Comparison of ENCODE assay signal across 8 cellular contexts in genomic region chr2:127649684-127650040, GRCh38. TPM values are rescaled to one million over a fixed set of nuclear protein-coding genes. Genes with fewer than 3 reads are reported as not detected.
DNase-seq lines count a peak whose midpoint lies in the region; ATAC-seq and TF ChIP-seq lines count a peak whose summit lies in the region.

No MANE protein-coding gene starts in this region.

- H3K4me3 ChIP-seq in PC-9, result no peak overlapping the region
- no peak overlapping the region for H3K4me3 ChIP-seq in esophagus squamous epithelium

- H3K36me3 ChIP-seq in PC-9 (ENCODE audit: low read depth) (no peaks in the 10 kb centered on the region), esophagus squamous epithelium (peaks cover 0 to 8% (median 0%) of the 10 kb centered on the region in 3 donors)

- H3K36me3 Mint-ChIP-seq in activated T-cell treated with anti-CD3 and anti-CD28 coated beads, Interleukin-2, amount 50 U/mL, for 24 hours (ENCODE audit: low read depth), result no peaks in the 10 kb centered on the region
- no peaks in the 10 kb centered on the region for H3K36me3 Mint-ChIP-seq in natural killer cell treated with Interleukin-12 subunit alpha and Interleukin-12 subunit beta and Interleukin-15 and Interleukin-18, amount 100 ng/mL, for 72 hours
- no peaks in the 10 kb centered on the region for H3K36me3 Mint-ChIP-seq in stimulated activated memory B cell treated with anti-CD40 and anti-IgM and Interleukin-4, amounts not matched to agents 10 μg/mL and 1 μg/mL and 100 μg/mL, for 72 hours

- no peaks in the 10 kb centered on the region for H3K27me3 Mint-ChIP-seq in activated T-cell treated with anti-CD3 and anti-CD28 coated beads, Interleukin-2, amount 50 U/mL, for 24 hours
- no peaks in the 10 kb centered on the region for H3K27me3 Mint-ChIP-seq in natural killer cell treated with Interleukin-12 subunit alpha and Interleukin-12 subunit beta and Interleukin-15 and Interleukin-18, amount 100 ng/mL, for 72 hours
- no peaks in the 10 kb centered on the region for H3K27me3 Mint-ChIP-seq in stimulated activated memory B cell treated with anti-CD40 and anti-IgM and Interleukin-4, amounts not matched to agents 10 μg/mL and 1 μg/mL and 100 μg/mL, for 72 hours

- H3K4me1 ChIP-seq in PC-9 (replicated peaks; ENCODE audit: insufficient read depth), result no peaks in the 10 kb centered on the region; the same call in 1 of the 2 replicates
- H3K4me1 ChIP-seq in esophagus squamous epithelium, result peaks cover 11 to 79% (median 32%) of the 10 kb centered on the region in 3 donors

- no peaks in the 10 kb centered on the region for H3K79me2 ChIP-seq in PC-9 (ENCODE audit: low read depth)

- TF ChIP-seq CTCF in PC-9 (conservative IDR thresholded peaks at IDR 0.05) (peak; percentile 97), esophagus squamous epithelium (IDR thresholded peaks at IDR 0.05) (peak; percentile 72 to 94 (median 79))

- POLR2A ChIA-PET in PC-9 (lab: Charles Lee; ENCODE audit: unreplicated experiment), result no interaction called here

- CTCF ChIA-PET in PC-9 (lab: Charles Lee), result interaction anchor here (0.5 to 1.6 kb wide), 4 partner anchors 26 to 457 kb away, joined by 4 to 15 read pairs (median 4); partner anchors contain the start of genes ERCC3 and LIMS2

- no peaks in the 10 kb centered on the region for H4K20me1 ChIP-seq in PC-9 (ENCODE audit: insufficient read depth)

- H3K27ac ChIP-seq in PC-9 (no peak overlapping the region), esophagus squamous epithelium (peak overlapping the region in 3 of 4 donors; percentile 54 to 67 (median 66))

- H3K4me2 ChIP-seq in PC-9, result no peak overlapping the region

- no peaks in the 10 kb centered on the region for H3K27me3 ChIP-seq in PC-9 (ENCODE audit: insufficient read depth, low read depth)
- no peaks in the 10 kb centered on the region for H3K27me3 ChIP-seq in esophagus squamous epithelium

- H3K27ac Mint-ChIP-seq in activated T-cell treated with anti-CD3 and anti-CD28 coated beads, Interleukin-2, amount 50 U/mL, for 24 hours, result peak overlapping the region; percentile 69
- no peak overlapping the region for H3K27ac Mint-ChIP-seq in natural killer cell treated with Interleukin-12 subunit alpha and Interleukin-12 subunit beta and Interleukin-15 and Interleukin-18, amount 100 ng/mL, for 72 hours
- peak overlapping the region; percentile 4 for H3K27ac Mint-ChIP-seq in stimulated activated memory B cell treated with anti-CD40 and anti-IgM and Interleukin-4, amounts not matched to agents 10 μg/mL and 1 μg/mL and 100 μg/mL, for 72 hours

- 13% methylated on average over 2 of the region's 7 CpGs; no CpG with 5 or more reads in 1 of the 2 donors for WGBS in esophagus squamous epithelium, 2 donors

- peaks cover 11% of the 10 kb centered on the region for H3K4me1 Mint-ChIP-seq in activated T-cell treated with anti-CD3 and anti-CD28 coated beads, Interleukin-2, amount 50 U/mL, for 24 hours (ENCODE audit: low read depth)
- peaks cover 0 to 6% of the 10 kb centered on the region in 2 donors for H3K4me1 Mint-ChIP-seq in natural killer cell treated with Interleukin-12 subunit alpha and Interleukin-12 subunit beta and Interleukin-15 and Interleukin-18, amount 100 ng/mL, for 72 hours (ENCODE audit: low read depth in 2 of 2)
- H3K4me1 Mint-ChIP-seq in stimulated activated memory B cell treated with anti-CD40 and anti-IgM and Interleukin-4, amounts not matched to agents 10 μg/mL and 1 μg/mL and 100 μg/mL, for 72 hours, result peaks cover 62% of the 10 kb centered on the region

- TF ChIP-seq POLR2A in esophagus squamous epithelium (IDR thresholded peaks at IDR 0.05), result no peak

- H2AFZ ChIP-seq in PC-9, result no peak overlapping the region

- no peak overlapping the region for H3K4me3 Mint-ChIP-seq in activated T-cell treated with anti-CD3 and anti-CD28 coated beads, Interleukin-2, amount 50 U/mL, for 24 hours
- H3K4me3 Mint-ChIP-seq in natural killer cell treated with Interleukin-12 subunit alpha and Interleukin-12 subunit beta and Interleukin-15 and Interleukin-18, amount 100 ng/mL, for 72 hours, result no peak overlapping the region
- peak overlapping the region; percentile 19 for H3K4me3 Mint-ChIP-seq in stimulated activated memory B cell treated with anti-CD40 and anti-IgM and Interleukin-4, amounts not matched to agents 10 μg/mL and 1 μg/mL and 100 μg/mL, for 72 hours

- intact Hi-C loops in PC-9 (cut with micrococcal nuclease; ENCODE audit: unreplicated experiment) (loop anchor here (1.0 to 10.0 kb wide), 6 partner anchors 51 to 452 kb away; partner anchors contain the start of genes IWS1 and SFT2D3), esophagus squamous epithelium (cut with DNase I) (no loop called here)

- peak; percentile 70 for ATAC-seq in GM18867 (IDR thresholded peaks at IDR 0.05; ENCODE audit: unreplicated experiment)
- peak; percentile 57 to 58 for ATAC-seq in natural killer cell treated with Interleukin-12 subunit alpha and Interleukin-12 subunit beta and Interleukin-15 and Interleukin-18, amount 100 ng/mL, for 72 hours
- peak; percentile 73 for ATAC-seq in stimulated activated memory B cell treated with anti-CD40 and anti-IgM and Interleukin-4, amounts not matched to agents 10 μg/mL and 1 μg/mL and 100 μg/mL, for 72 hours

- peak; percentile 88 for DNase-seq in AG08396 (ENCODE audit: low spot score)
- peak; percentile 96 for DNase-seq in HuH-7 (ENCODE audit: low spot score)
- peak; percentile 74 to 83 for DNase-seq in PC-9
- DNase-seq in activated T-cell treated with anti-CD3 and anti-CD28 coated beads, Interleukin-2, amount 50 U/mL, for 24 hours, result peak; percentile 88
- DNase-seq in esophagus squamous epithelium (lab: John Stamatoyannopoulos, UW), result peak; percentile 43
- DNase-seq in natural killer cell treated with Interleukin-12 subunit alpha and Interleukin-12 subunit beta and Interleukin-15 and Interleukin-18, amount 100 ng/mL, for 72 hours (ENCODE audit: low spot score), result peak; percentile 82

- H3F3A ChIP-seq in PC-9 (ENCODE audit: insufficient read depth, low read depth), result no peaks in the 10 kb centered on the region

- H3K9me2 ChIP-seq in PC-9 (ENCODE audit: insufficient read depth), result no peaks in the 10 kb centered on the region

- BruUV-seq in PC-9 (replicated peaks; lab: Mats Ljungman, UMichigan), result no TSS peak

- H3K9me3 Mint-ChIP-seq in activated T-cell treated with anti-CD3 and anti-CD28 coated beads, Interleukin-2, amount 50 U/mL, for 24 hours, result no peaks in the 10 kb centered on the region
- H3K9me3 Mint-ChIP-seq in natural killer cell treated with Interleukin-12 subunit alpha and Interleukin-12 subunit beta and Interleukin-15 and Interleukin-18, amount 100 ng/mL, for 72 hours, result no peaks in the 10 kb centered on the region
- H3K9me3 Mint-ChIP-seq in stimulated activated memory B cell treated with anti-CD40 and anti-IgM and Interleukin-4, amounts not matched to agents 10 μg/mL and 1 μg/mL and 100 μg/mL, for 72 hours, result no peaks in the 10 kb centered on the region

- H3K9me3 ChIP-seq in PC-9 (ENCODE audit: insufficient read depth, low read depth) (no peaks in the 10 kb centered on the region), esophagus squamous epithelium (no peaks in the 10 kb centered on the region)

RNA-seq across cellular contexts. Expression of gene GPR17, which starts 3.7 kb away (rescaled TPM):
- not detected in 2 replicates for total RNA-seq in PC-9 (2021)
- not detected for total RNA-seq in esophagus squamous epithelium
- total RNA-seq in natural killer cell treated with Interleukin-12 subunit alpha and Interleukin-12 subunit beta and Interleukin-15 and Interleukin-18, amount 100 ng/mL, for 72 hours, result not detected

RNA-seq across cellular contexts. Expression of gene LIMS2, which starts 25.7 kb away (rescaled TPM):
- total RNA-seq in PC-9 (2021) (1.4 and 2.5 TPM in 2 replicates), esophagus squamous epithelium (10 to 100 TPM in 1 of 4 donors, 1 to 10 TPM in 3; 2.4 to 29.6 (median 5.9) TPM)
- not detected for total RNA-seq in natural killer cell treated with Interleukin-12 subunit alpha and Interleukin-12 subunit beta and Interleukin-15 and Interleukin-18, amount 100 ng/mL, for 72 hours

RNA-seq across cellular contexts. Expression of gene SFT2D3, which starts 51.6 kb away (rescaled TPM):
- total RNA-seq in PC-9 (2021) (7.3 and 8.4 TPM in 2 replicates), esophagus squamous epithelium (10 to 100 TPM in 1 of 4 donors, 1 to 10 TPM in 3; 3.3 to 10.5 (median 5.9) TPM)
- 1 to 10 TPM; 5.2 to 5.9 TPM for total RNA-seq in natural killer cell treated with Interleukin-12 subunit alpha and Interleukin-12 subunit beta and Interleukin-15 and Interleukin-18, amount 100 ng/mL, for 72 hours

Comparison
In these comparisons a context has a peak if more than half of its experiments do, and no peak if none do; other contexts are left out.
1. DNase-seq: peak in every context shown above with its lines; median percentile 96 in HuH-7; 88 in AG08396; 88 in activated T-cell treated with anti-CD3 and anti-CD28 coated beads, Interleukin-2, amount 50 U/mL, for 24 hours; 82 in natural killer cell treated with Interleukin-12 subunit alpha and Interleukin-12 subunit beta and Interleukin-15 and Interleukin-18, amount 100 ng/mL, for 72 hours; 78 in PC-9; 43 in esophagus squamous epithelium.
2. H3K27ac Mint-ChIP-seq: peak in activated T-cell treated with anti-CD3 and anti-CD28 coated beads, Interleukin-2, amount 50 U/mL, for 24 hours (single experiment) and stimulated activated memory B cell treated with anti-CD40 and anti-IgM and Interleukin-4, amounts not matched to agents 10 μg/mL and 1 μg/mL and 100 μg/mL, for 72 hours (single experiment); none in natural killer cell treated with Interleukin-12 subunit alpha and Interleukin-12 subunit beta and Interleukin-15 and Interleukin-18, amount 100 ng/mL, for 72 hours (0 of 2).
3. Peak in every context shown above with its lines, with median percentiles within 50 percentile points of each other: ATAC-seq.